8 cellular contexts compared by ENCODE assay signal in genomic region chr6:167288712-167289225, GRCh38. TPM values are rescaled to one million over a fixed set of nuclear protein-coding genes. Genes with fewer than 3 reads are reported as not detected.
DNase-seq lines count a peak whose midpoint lies in the region; ATAC-seq, FAIRE-seq and TF ChIP-seq lines count a peak whose summit lies in the region.
"Not testable (repeated sequence)": the region's sequence is repeated elsewhere in the genome, so short reads cannot be mapped to it uniquely, and the experiment has no call there.

No MANE protein-coding gene starts in this region.

- not testable (repeated sequence) for H3K36me3 ChIP-seq in OCI-LY3 (replicated peaks; ENCODE audit: low read depth, low read length); thoracic aorta

- H3K9me3 ChIP-seq in OCI-LY3 (ENCODE audit: insufficient read depth, low read length); thoracic aorta: not testable (repeated sequence)

- H3K27ac Mint-ChIP-seq in naive thymus-derived CD8-positive, alpha-beta T cell = not testable (repeated sequence)

- peak; percentile 93 for FAIRE-seq in G401.6 (lab: Jason Lieb, UNC)

- H3K27ac ChIP-seq in OCI-LY3 (ENCODE audit: low read length); thoracic aorta: not testable (repeated sequence)

- H2AFZ ChIP-seq in OCI-LY3 (ENCODE audit: low read depth, low read length) = peak overlapping the region; percentile 52; the same call in 1 of the 2 replicates

- H3K4me2 ChIP-seq in OCI-LY3 (ENCODE audit: low read length) = peak overlapping the region; percentile 16; the same call in 1 of the 2 replicates

- H3K36me3 Mint-ChIP-seq in naive thymus-derived CD8-positive, alpha-beta T cell = not testable (repeated sequence)

- H3K4me3 ChIP-seq in Jurkat, Clone E6-1 (ENCODE audit: low read length); OCI-LY3 (ENCODE audit: low read length); fibroblast of villous mesenchyme (ENCODE audit: low read depth, low read length); thoracic aorta: not testable (repeated sequence)

- peaks cover 13% of the 10 kb centered on the region for H3K27me3 ChIP-seq in OCI-LY3 (ENCODE audit: low read depth, low read length)
- not testable (repeated sequence) for H3K27me3 ChIP-seq in thoracic aorta (replicated peaks; ENCODE audit: insufficient read depth)

- not testable (repeated sequence) for H3K4me1 Mint-ChIP-seq in naive thymus-derived CD8-positive, alpha-beta T cell

- not testable (repeated sequence) for H3K79me2 ChIP-seq in OCI-LY3 (ENCODE audit: low read length)

- ATAC-seq in GM21786 (IDR thresholded peaks at IDR 0.05; ENCODE audit: unreplicated experiment) (peak; percentile 77), thoracic aorta (ENCODE audit: insufficient number of reproducible peaks, low FRiP score, low read depth) (peak; percentile 67)
- ATAC-seq in naive thymus-derived CD8-positive, alpha-beta T cell = peak; percentile 76 to 80

- peak; percentile 50 for DNase-seq in Jurkat, Clone E6-1 (ENCODE audit: low read depth, low spot score)
- DNase-seq in activated T-cell treated with anti-CD3 and anti-CD28 coated beads, Interleukin-2, amount 50 U/mL, for 48 hours = peak; percentile 32 to 36
- DNase-seq in fibroblast of villous mesenchyme (ENCODE audit: low read depth) = peak; percentile 25
- DNase-seq in naive thymus-derived CD8-positive, alpha-beta T cell = peak in 7 of 10 donors; percentile 8 to 52 (median 24)
- DNase-seq in thoracic aorta (ENCODE audit: low spot score) = not testable (repeated sequence)

- POLR2A ChIA-PET in naive thymus-derived CD8-positive, alpha-beta T cell (lab: Charles Lee) = not testable (repeated sequence)

- H3K9me3 Mint-ChIP-seq in naive thymus-derived CD8-positive, alpha-beta T cell = not testable (repeated sequence)

- H3K4me1 ChIP-seq in OCI-LY3 (ENCODE audit: low read length); thoracic aorta (ENCODE audit: control insufficient read depth in 1 of 2, low read depth in 2 of 2): not testable (repeated sequence)

- H4K20me1 ChIP-seq in OCI-LY3 (ENCODE audit: insufficient read depth, low read length) = not testable (repeated sequence)

- not testable (repeated sequence) for H3K4me3 Mint-ChIP-seq in naive thymus-derived CD8-positive, alpha-beta T cell

- not testable (repeated sequence) for H3K9ac ChIP-seq in OCI-LY3 (ENCODE audit: low read length)

- TF ChIP-seq CTCF in OCI-LY3 (IDR thresholded peaks at IDR 0.05; ENCODE audit: low read depth, low read length) = peak; percentile 46
- peak; percentile 42 for TF ChIP-seq CTCF in fibroblast of villous mesenchyme (IDR thresholded peaks at IDR 0.05; ENCODE audit: insufficient read depth, low read depth, low read length)
- TF ChIP-seq CTCF in thoracic aorta (IDR thresholded peaks at IDR 0.05) = peak; percentile 47

- not testable (repeated sequence) for H3K27me3 Mint-ChIP-seq in naive thymus-derived CD8-positive, alpha-beta T cell

RNA-seq across cellular contexts. Expression of gene UNC93A, which starts 2.3 kb away (rescaled TPM):
- not detected for polyA plus RNA-seq in Jurkat, Clone E6-1 (2012; ENCODE audit: insufficient read depth, insufficient read length)
- total RNA-seq in fibroblast of villous mesenchyme (not detected in 2 replicates), thoracic aorta (not detected)
- not detected for total RNA-seq in naive thymus-derived CD8-positive, alpha-beta T cell
- polyA plus RNA-seq in naive thymus-derived CD8-positive, alpha-beta T cell = not detected

RNA-seq across cellular contexts. Expression of gene TTLL2, which starts 36.1 kb away (rescaled TPM):
- not detected for polyA plus RNA-seq in Jurkat, Clone E6-1 (2012; ENCODE audit: insufficient read depth, insufficient read length)
- total RNA-seq in fibroblast of villous mesenchyme (not detected in 2 replicates), thoracic aorta (not detected)
- not detected for total RNA-seq in naive thymus-derived CD8-positive, alpha-beta T cell
- polyA plus RNA-seq in naive thymus-derived CD8-positive, alpha-beta T cell = not detected
